In the genomic region with DNA sequence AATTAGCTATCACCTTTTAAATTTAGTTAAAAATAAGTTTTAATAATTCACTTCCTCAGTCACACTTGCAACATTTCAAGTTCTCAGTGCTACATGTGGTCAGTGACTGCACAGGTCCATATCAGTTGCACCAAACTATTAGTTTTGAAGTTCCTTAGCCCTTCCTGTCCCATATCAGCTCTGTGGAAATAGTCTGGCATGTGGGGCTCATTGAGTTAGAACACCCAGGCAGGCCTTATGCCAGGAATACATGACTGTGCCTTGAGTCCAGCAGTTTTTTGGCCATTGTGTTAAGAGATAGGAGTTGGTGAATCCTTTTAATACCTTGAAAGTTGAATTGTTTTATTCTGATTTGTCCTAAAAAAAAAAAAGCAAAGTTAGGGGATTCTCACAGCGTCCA, we compare ENCODE assay signal across 24 cellular contexts.
"Had no signal": no experiment of that assay in that cellular context is flagged by ENCODE, and none has a peak within 500 bp of the region (broad histone marks: within the 10 kb centered on the region; RNA-seq: fewer than 3 reads in every experiment).

No MANE protein-coding gene starts in this region.

- H3K9me3 ChIP-seq: lower lobe of right lung, thyroid gland, upper lobe of right lung had no signal

- H3K27ac ChIP-seq: lower lobe of right lung, thyroid gland, upper lobe of right lung had no signal

- DNase-seq: activated CD4-positive, alpha-beta T cell treated with anti-CD3 and anti-CD28 coated beads for 4 hours; activated CD4-positive, alpha-beta T cell treated with anti-CD3 and anti-CD28 coated beads, Interleukin-2, amount 50 U/mL, for 48 hours; activated CD4-positive, CD25-positive, alpha-beta regulatory T cell; activated CD8-positive, alpha-beta memory T cell treated with anti-CD3 and anti-CD28 coated beads, Interleukin-2, amount 50 U/mL, for 48 hours; activated naive CD4-positive, alpha-beta T cell treated with anti-CD3 and anti-CD28 coated beads for 36 hours; activated T-cell treated with anti-CD3 and anti-CD28 coated beads, Interleukin-2, amount 50 U/mL, for 4 hours; anterior cingulate cortex; caudate nucleus; dermis blood vessel endothelial cell; effector CD8-positive, alpha-beta T cell; erythroblast; foreskin melanocyte; glutamatergic neuron; lower lobe of right lung; mesendoderm; naive B cell; occipital lobe; stimulated activated CD4-positive, alpha-beta T cell treated with anti-CD3 and anti-CD28 coated beads, Interleukin-4, amount 100 ng/mL, for 24 hours; stimulated activated naive CD4-positive, alpha-beta T cell treated with Interleukin-2 at 50 U/mL for 16 hours; T-cell; upper lobe of right lung had no signal

- H3K4me3 ChIP-seq: lower lobe of right lung, thyroid gland, upper lobe of right lung had no signal

- H3K4me3 Mint-ChIP-seq: activated naive CD4-positive, alpha-beta T cell treated with anti-CD3 and anti-CD28 coated beads for 36 hours; activated T-cell treated with anti-CD3 and anti-CD28 coated beads, Interleukin-2, amount 50 U/mL, for 4 hours; brain; naive B cell; T-cell; T-helper 2 cell treated with Interferon-gamma antibody and Interleukin-4, amounts not matched to agents 5 μg/mL and 100 μg/mL, for 36 hours had no signal

- H3K27me3 ChIP-seq: thyroid gland, upper lobe of right lung had no signal

- H3K36me3 Mint-ChIP-seq: brain, naive B cell, T-cell had no signal

- H3K36me3 ChIP-seq: lower lobe of right lung, thyroid gland, upper lobe of right lung had no signal

- H3K27ac Mint-ChIP-seq: activated naive CD4-positive, alpha-beta T cell treated with anti-CD3 and anti-CD28 coated beads for 36 hours; T-cell; T-helper 2 cell treated with Interferon-gamma antibody and Interleukin-4, amounts not matched to agents 5 μg/mL and 100 μg/mL, for 36 hours had no signal

- H3K4me1 ChIP-seq: lower lobe of right lung, thyroid gland, upper lobe of right lung had no signal

- H3K4me1 Mint-ChIP-seq: naive B cell, T-cell had no signal

- H3K9me3 Mint-ChIP-seq: activated T-cell treated with anti-CD3 and anti-CD28 coated beads, Interleukin-2, amount 50 U/mL, for 4 hours; T-helper 2 cell treated with Interferon-gamma antibody and Interleukin-4, amounts not matched to agents 5 μg/mL and 100 μg/mL, for 36 hours had no signal
